In the genomic region with DNA sequence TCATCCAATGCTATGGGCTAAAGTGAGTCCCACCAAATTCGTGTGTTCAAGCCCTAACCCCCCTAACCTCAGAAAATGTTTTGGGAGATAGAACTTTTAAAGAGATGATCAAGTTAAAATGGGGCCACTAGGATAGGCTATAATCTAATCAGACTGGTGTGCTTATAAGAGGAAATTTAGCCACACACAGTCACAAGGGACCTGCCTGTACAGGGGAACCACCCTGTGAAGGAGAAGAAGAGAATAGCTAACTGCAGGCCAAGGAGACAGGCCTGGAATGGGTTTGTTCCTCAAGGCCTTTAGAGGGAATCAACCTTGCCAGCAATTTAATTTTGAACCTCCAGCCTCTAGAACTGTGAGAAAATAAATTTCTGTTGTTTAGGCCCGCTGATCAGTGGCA, we compare ENCODE assay signal across 1 cellular context.
TF ChIP-seq lines count a peak whose summit lies in the region.

No MANE protein-coding gene starts in this region.

TF ChIP-seq in GM23338, 12 proteins besides CTCF, POLR2A, EP300 and RAD21 (continued from another document):
- TF ChIP-seq, protein P1, sequence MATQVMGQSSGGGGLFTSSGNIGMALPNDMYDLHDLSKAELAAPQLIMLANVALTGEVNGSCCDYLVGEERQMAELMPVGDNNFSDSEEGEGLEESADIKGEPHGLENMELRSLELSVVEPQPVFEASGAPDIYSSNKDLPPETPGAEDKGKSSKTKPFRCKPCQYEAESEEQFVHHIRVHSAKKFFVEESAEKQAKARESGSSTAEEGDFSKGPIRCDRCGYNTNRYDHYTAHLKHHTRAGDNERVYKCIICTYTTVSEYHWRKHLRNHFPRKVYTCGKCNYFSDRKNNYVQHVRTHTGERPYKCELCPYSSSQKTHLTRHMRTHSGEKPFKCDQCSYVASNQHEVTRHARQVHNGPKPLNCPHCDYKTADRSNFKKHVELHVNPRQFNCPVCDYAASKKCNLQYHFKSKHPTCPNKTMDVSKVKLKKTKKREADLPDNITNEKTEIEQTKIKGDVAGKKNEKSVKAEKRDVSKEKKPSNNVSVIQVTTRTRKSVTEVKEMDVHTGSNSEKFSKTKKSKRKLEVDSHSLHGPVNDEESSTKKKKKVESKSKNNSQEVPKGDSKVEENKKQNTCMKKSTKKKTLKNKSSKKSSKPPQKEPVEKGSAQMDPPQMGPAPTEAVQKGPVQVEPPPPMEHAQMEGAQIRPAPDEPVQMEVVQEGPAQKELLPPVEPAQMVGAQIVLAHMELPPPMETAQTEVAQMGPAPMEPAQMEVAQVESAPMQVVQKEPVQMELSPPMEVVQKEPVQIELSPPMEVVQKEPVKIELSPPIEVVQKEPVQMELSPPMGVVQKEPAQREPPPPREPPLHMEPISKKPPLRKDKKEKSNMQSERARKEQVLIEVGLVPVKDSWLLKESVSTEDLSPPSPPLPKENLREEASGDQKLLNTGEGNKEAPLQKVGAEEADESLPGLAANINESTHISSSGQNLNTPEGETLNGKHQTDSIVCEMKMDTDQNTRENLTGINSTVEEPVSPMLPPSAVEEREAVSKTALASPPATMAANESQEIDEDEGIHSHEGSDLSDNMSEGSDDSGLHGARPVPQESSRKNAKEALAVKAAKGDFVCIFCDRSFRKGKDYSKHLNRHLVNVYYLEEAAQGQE (IDR thresholded peaks at IDR 0.05; ENCODE audit: unreplicated experiment), result no peak
- TF ChIP-seq EZH2phosphoT487 (IDR thresholded peaks at IDR 0.05; ENCODE audit: unreplicated experiment), result no peak
- TF ChIP-seq, protein P2, sequence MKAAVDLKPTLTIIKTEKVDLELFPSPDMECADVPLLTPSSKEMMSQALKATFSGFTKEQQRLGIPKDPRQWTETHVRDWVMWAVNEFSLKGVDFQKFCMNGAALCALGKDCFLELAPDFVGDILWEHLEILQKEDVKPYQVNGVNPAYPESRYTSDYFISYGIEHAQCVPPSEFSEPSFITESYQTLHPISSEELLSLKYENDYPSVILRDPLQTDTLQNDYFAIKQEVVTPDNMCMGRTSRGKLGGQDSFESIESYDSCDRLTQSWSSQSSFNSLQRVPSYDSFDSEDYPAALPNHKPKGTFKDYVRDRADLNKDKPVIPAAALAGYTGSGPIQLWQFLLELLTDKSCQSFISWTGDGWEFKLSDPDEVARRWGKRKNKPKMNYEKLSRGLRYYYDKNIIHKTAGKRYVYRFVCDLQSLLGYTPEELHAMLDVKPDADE (IDR thresholded peaks at IDR 0.05), result no peak
- TF ChIP-seq EZH2 (IDR thresholded peaks at IDR 0.05; ENCODE audit: low read depth, unreplicated experiment), result no peak
- no peak for TF ChIP-seq ZNF114 (CRISPR knock-in tag; IDR thresholded peaks at IDR 0.05)
- TF ChIP-seq ZNF331 (CRISPR knock-in tag; IDR thresholded peaks at IDR 0.05; ENCODE audit: low read depth), result no peak
- TF ChIP-seq POLR2AphosphoS5 (IDR thresholded peaks at IDR 0.05; ENCODE audit: low read depth), result no peak
